In genomic region chr4:93495346-93495745, GRCh38 we compare ENCODE assay signal across 28 cellular contexts.
"Had no signal": no experiment of that assay in that cellular context is flagged by ENCODE, and none has a peak within 500 bp of the region (broad histone marks: within the 10 kb centered on the region; RNA-seq: fewer than 3 reads in every experiment).

No MANE protein-coding gene starts in this region.

- H3K27me3 ChIP-seq: brain microvascular endothelial cell, cardiac muscle cell, colonic mucosa, gastrocnemius medialis, heart left ventricle had no signal

- DNase-seq: activated CD4-positive, alpha-beta memory T cell treated with anti-CD3 and anti-CD28 coated beads for 36 hours; activated CD4-positive, alpha-beta T cell treated with anti-CD3 and anti-CD28 coated beads for 36 hours; activated CD4-positive, alpha-beta T cell treated with anti-CD3 and anti-CD28 coated beads, Interleukin-2, amount 10 ng/mL, durations not matched to agents 24 days and 14 days; activated CD4-positive, CD25-positive, alpha-beta regulatory T cell; activated CD4-positive, CD25-positive, alpha-beta regulatory T cell treated with anti-CD3 and anti-CD28 coated beads, Interleukin-2, amount 50 U/mL, for 72 hours; activated CD8-positive, alpha-beta memory T cell treated with anti-CD3 and anti-CD28 coated beads, Interleukin-2, amount 10 ng/mL, durations not matched to agents 7 days and 5 days; activated CD8-positive, alpha-beta memory T cell treated with anti-CD3 and anti-CD28 coated beads, Interleukin-2, amount 50 U/mL, for 4 hours; activated CD8-positive, alpha-beta T cell treated with anti-CD3 and anti-CD28 coated beads, Interleukin-2, amount 10 ng/mL, durations not matched to agents 7 days and 5 days; activated effector memory CD4-positive, alpha-beta T cell treated with anti-CD3 and anti-CD28 coated beads, Interleukin-2, amount 50 U/mL, for 16 hours; activated naive CD4-positive, alpha-beta T cell treated with anti-CD3 and anti-CD28 coated beads, Interleukin-2, amount 10 ng/mL, durations not matched to agents 7 days and 5 days; activated T-cell treated with anti-CD3 and anti-CD28 coated beads, Interleukin-2, amount 50 U/mL, for 1 hour; activated T-cell treated with anti-CD3 and anti-CD28 coated beads, Interleukin-2, amount 50 U/mL, for 48 hours; amniotic stem cell; anterior cingulate cortex; brain microvascular endothelial cell; central memory CD4-positive, alpha-beta T cell; cerebellar nuclear complex; colonic mucosa; effector CD8-positive, alpha-beta T cell; foreskin fibroblast; gastrocnemius medialis; glutamatergic neuron; heart left ventricle had no signal

- H3K4me1 ChIP-seq: colonic mucosa, gastrocnemius medialis, heart left ventricle had no signal

- FAIRE-seq: astrocyte, endometrium, endothelial cell of umbilical vein had no signal

- H3K4me3 ChIP-seq: cardiac muscle cell, colonic mucosa, gastrocnemius medialis, heart left ventricle had no signal

- H3K27ac ChIP-seq: brain microvascular endothelial cell, cardiac muscle cell, colonic mucosa, gastrocnemius medialis, heart left ventricle had no signal

- H3K36me3 ChIP-seq: brain microvascular endothelial cell, cardiac muscle cell, colonic mucosa, gastrocnemius medialis, heart left ventricle had no signal

- ATAC-seq: activated CD4-positive, alpha-beta T cell treated with anti-CD3 and anti-CD28 coated beads for 36 hours; activated CD8-positive, alpha-beta memory T cell treated with anti-CD3 and anti-CD28 coated beads, Interleukin-2, amount 10 ng/mL, durations not matched to agents 7 days and 5 days; activated CD8-positive, alpha-beta T cell treated with anti-CD3 and anti-CD28 coated beads, Interleukin-2, amount 10 ng/mL, durations not matched to agents 7 days and 5 days; esophagus mucosa; gastrocnemius medialis; heart left ventricle had no signal

- H3K9me3 ChIP-seq: colonic mucosa, gastrocnemius medialis had no signal
